10 cellular contexts compared by ENCODE assay signal in the genomic region with DNA sequence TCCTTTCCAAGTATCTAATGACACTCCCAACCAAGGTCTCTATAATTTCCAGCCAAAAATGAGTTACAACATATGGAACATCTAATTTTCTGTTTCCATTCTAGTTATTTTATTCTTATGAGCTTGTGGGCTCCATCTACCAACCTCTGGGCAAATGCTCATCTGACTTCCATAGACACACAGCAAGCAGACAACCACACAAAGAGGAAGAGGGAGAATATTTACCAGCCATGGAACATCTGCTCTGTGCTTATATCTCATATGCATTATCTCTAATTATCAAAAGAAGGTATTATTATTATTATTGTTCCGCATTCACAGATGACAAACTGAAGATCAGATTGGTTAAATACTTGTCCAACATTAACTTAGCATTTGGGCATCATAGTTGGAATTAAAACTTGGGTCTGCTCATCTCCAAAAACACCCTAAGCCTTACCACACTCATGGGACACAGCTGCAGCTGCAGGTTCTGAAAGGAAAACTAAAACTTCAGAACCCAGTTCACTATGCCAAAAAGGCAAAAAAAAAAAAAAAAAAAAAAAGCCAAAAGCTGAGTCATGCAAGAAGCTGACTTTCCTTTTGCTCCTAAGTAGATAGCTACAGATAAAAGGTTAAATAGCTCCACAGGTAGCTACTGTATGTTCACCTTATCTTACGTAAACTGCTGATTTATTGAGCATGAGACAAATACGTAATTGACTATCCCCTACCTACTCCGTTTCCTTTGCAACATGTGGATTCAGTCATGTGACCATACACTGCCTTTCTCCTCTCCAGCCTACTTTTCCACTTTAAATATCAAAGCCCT. TPM values are rescaled to one million over a fixed set of nuclear protein-coding genes. Genes with fewer than 3 reads are reported as not detected.
A peak's percentile ranks its signal among the peaks of the same experiment; 100 is the strongest.
DNase-seq lines count a peak whose midpoint lies in the region; ATAC-seq lines count a peak whose summit lies in the region.
"Had no signal": no experiment of that assay in that cellular context is flagged by ENCODE, and none has a peak within 500 bp of the region (broad histone marks: within the 10 kb centered on the region; RNA-seq: fewer than 3 reads in every experiment).

No MANE protein-coding gene starts in this region.

- H3K9me3 Mint-ChIP-seq in CD8-positive, alpha-beta memory T cell = no peaks in the 10 kb centered on the region
- H3K9me3 Mint-ChIP-seq: activated naive CD4-positive, alpha-beta T cell treated with anti-CD3 and anti-CD28 coated beads, Interleukin-2, amount 10 ng/mL, durations not matched to agents 7 days and 5 days had no signal

- H3K27me3 Mint-ChIP-seq in CD8-positive, alpha-beta memory T cell = peaks cover 11 to 29% of the 10 kb centered on the region in 2 donors

- ATAC-seq in GM18498 (IDR thresholded peaks at IDR 0.05; ENCODE audit: unreplicated experiment) (peak; percentile 50), GM21576 (IDR thresholded peaks at IDR 0.05; ENCODE audit: unreplicated experiment) (peak; percentile 37), HG03457 (IDR thresholded peaks at IDR 0.05; ENCODE audit: unreplicated experiment) (peak; percentile 30)

- no peaks in the 10 kb centered on the region for H3K36me3 Mint-ChIP-seq in CD8-positive, alpha-beta memory T cell
- H3K36me3 Mint-ChIP-seq: activated naive CD4-positive, alpha-beta T cell treated with anti-CD3 and anti-CD28 coated beads, Interleukin-2, amount 10 ng/mL, durations not matched to agents 7 days and 5 days had no signal

- H3K4me1 ChIP-seq in CD8-positive, alpha-beta memory T cell (ENCODE audit: insufficient read depth, low read length) = no peaks in the 10 kb centered on the region

- POLR2A ChIA-PET in CD8-positive, alpha-beta memory T cell (lab: Charles Lee) = no interaction called here

- no peaks in the 10 kb centered on the region for H3K9me3 ChIP-seq in CD8-positive, alpha-beta memory T cell (ENCODE audit: low read length)

- no peaks in the 10 kb centered on the region for H3K4me1 Mint-ChIP-seq in CD8-positive, alpha-beta memory T cell

- H3K36me3 ChIP-seq in CD8-positive, alpha-beta memory T cell (ENCODE audit: insufficient read depth, low read length) = no peaks in the 10 kb centered on the region

- no peak overlapping the region for H3K27ac ChIP-seq in CD8-positive, alpha-beta memory T cell (ENCODE audit: low read depth, low read length)

- H3K4me3 ChIP-seq in CD8-positive, alpha-beta memory T cell (ENCODE audit: low read length) = no peak overlapping the region

- DNase-seq in fibroblast of peridontal ligament (ENCODE audit: extremely low read depth) = peak; percentile 7
- DNase-seq in CD8-positive, alpha-beta memory T cell = no peak
- no peak for DNase-seq in ecto neural progenitor cell (ENCODE audit: low spot score)
- no peak for DNase-seq in NK-92 (lab: John Stamatoyannopoulos, UW; ENCODE audit: unreplicated experiment)
- DNase-seq in pons (ENCODE audit: low spot score) = no peak
- DNase-seq: activated naive CD4-positive, alpha-beta T cell treated with anti-CD3 and anti-CD28 coated beads, Interleukin-2, amount 10 ng/mL, durations not matched to agents 7 days and 5 days; posterior cingulate gyrus had no signal

- H3K27me3 ChIP-seq in CD8-positive, alpha-beta memory T cell (ENCODE audit: insufficient read depth, low read length, poor library complexity, severe bottlenecking) = peaks cover 4% of the 10 kb centered on the region

- CTCF ChIA-PET in CD8-positive, alpha-beta memory T cell (lab: Charles Lee) = no interaction called here

- H3K27ac Mint-ChIP-seq in CD8-positive, alpha-beta memory T cell = peak overlapping the region in 1 of 8 donors; percentile 38
- H3K27ac Mint-ChIP-seq: activated naive CD4-positive, alpha-beta T cell treated with anti-CD3 and anti-CD28 coated beads, Interleukin-2, amount 10 ng/mL, durations not matched to agents 7 days and 5 days had no signal

- H3K4me3 Mint-ChIP-seq in CD8-positive, alpha-beta memory T cell = no peak overlapping the region
- H3K4me3 Mint-ChIP-seq: activated naive CD4-positive, alpha-beta T cell treated with anti-CD3 and anti-CD28 coated beads, Interleukin-2, amount 10 ng/mL, durations not matched to agents 7 days and 5 days had no signal

RNA-seq across cellular contexts. Expression of a gene that starts 23.6 kb away (rescaled TPM):
- total RNA-seq in CD8-positive, alpha-beta memory T cell = not detected
- polyA plus RNA-seq in CD8-positive, alpha-beta memory T cell = not detected

RNA-seq across cellular contexts. Expression of a gene that starts 51.3 kb away (rescaled TPM):
- total RNA-seq in CD8-positive, alpha-beta memory T cell = not detected
- polyA plus RNA-seq in CD8-positive, alpha-beta memory T cell = not detected
